Comparison of ENCODE assay signal across 8 cellular contexts in the genomic region with DNA sequence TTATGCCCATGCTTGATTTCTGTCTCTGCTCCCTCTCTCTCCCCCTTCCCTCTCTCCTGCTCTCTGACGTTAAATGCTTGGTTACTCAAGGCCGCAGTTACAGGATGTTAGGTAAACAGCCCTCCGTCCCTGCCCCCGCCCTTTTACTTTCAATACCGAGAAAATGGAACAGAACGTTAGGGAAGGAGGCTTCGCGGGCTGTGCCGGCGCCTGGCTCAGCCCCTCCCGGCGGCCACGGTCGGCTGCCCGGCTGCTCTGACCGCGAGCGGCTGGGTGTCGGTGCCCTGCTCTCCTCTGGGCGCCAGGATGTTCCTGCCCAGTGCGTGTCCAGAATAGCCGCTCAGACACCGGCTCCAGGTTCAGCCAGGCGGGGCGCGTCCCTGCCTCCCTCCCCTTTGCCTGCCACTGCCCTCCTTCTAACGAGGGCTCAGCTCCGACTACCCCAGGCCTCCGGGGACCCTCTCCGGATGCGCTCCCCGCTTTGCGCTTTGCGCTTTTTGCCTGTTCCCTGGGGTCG.
DNase-seq lines count a peak whose midpoint lies in the region; ATAC-seq, FAIRE-seq and TF ChIP-seq lines count a peak whose summit lies in the region.

No MANE protein-coding gene starts in this region.

- no peak overlapping the region for H3K23ac ChIP-seq in trophoblast cell (ENCODE audit: low read length)

- peaks cover 3% of the 10 kb centered on the region for H3K27me3 ChIP-seq in trophoblast cell (ENCODE audit: insufficient read depth, low read length)

- TF ChIP-seq POLR2A in H54 (IDR thresholded peaks at IDR 0.05; ENCODE audit: low read depth, low read length), result no peak

- H2AFZ ChIP-seq in trophoblast cell (ENCODE audit: insufficient read depth, low read length, poor library complexity), result peak overlapping the region; percentile 50

- no peaks in the 10 kb centered on the region for H3K79me1 ChIP-seq in trophoblast cell (ENCODE audit: low read length)

- H3K18ac ChIP-seq in trophoblast cell (ENCODE audit: low read length), result no peak overlapping the region

- no peak overlapping the region for H2BK12ac ChIP-seq in trophoblast cell (ENCODE audit: low read length)

- H4K8ac ChIP-seq in trophoblast cell (ENCODE audit: low read depth, low read length), result no peak overlapping the region

- H2BK5ac ChIP-seq in trophoblast cell (ENCODE audit: low read depth, low read length, poor library complexity), result no peak overlapping the region

- WGBS in trophoblast cell (ENCODE audit: extremely low coverage, insufficient coverage, insufficient read length), result no CpG with 5 or more reads among the region's 35 CpGs

- peaks cover 1% of the 10 kb centered on the region for H3K9me3 ChIP-seq in trophoblast cell (ENCODE audit: insufficient read depth, low read depth, low read length)

- no peak overlapping the region for H3K4me3 ChIP-seq in trophoblast cell (ENCODE audit: low read depth, low read length)

- H2BK120ac ChIP-seq in trophoblast cell (ENCODE audit: insufficient read depth, low read length, poor library complexity), result no peak overlapping the region

- no peak overlapping the region for H2AK5ac ChIP-seq in trophoblast cell (ENCODE audit: low read length)

- H3K4ac ChIP-seq in trophoblast cell (ENCODE audit: low read depth, low read length), result no peak overlapping the region

- no peaks in the 10 kb centered on the region for H3K36me3 ChIP-seq in trophoblast cell (ENCODE audit: control insufficient read depth in 1 of 2, insufficient read depth in 2 of 2, low read length in 2 of 2)

- DNase-seq in DMS79 treated with DMSO at 0.1 percent for 48 hours (lab: John Stamatoyannopoulos, UW) (peak; percentile 94), SKM-1 (lab: John Stamatoyannopoulos, UW; ENCODE audit: unreplicated experiment) (peak; percentile 27), germinal center (ENCODE audit: low spot score) (peak; percentile 41), trophoblast cell (peak in 1 of 2 donors; percentile 29), H54 (ENCODE audit: insufficient read length, low spot score) (no peak), HCEC 1CT (no peak)

- H4K91ac ChIP-seq in trophoblast cell (ENCODE audit: low read depth, low read length), result no peak overlapping the region

- peak overlapping the region; percentile 47 for H3K4me2 ChIP-seq in trophoblast cell (ENCODE audit: low read length)

- FAIRE-seq in H54 (lab: Jason Lieb, UNC), result no peak

- H3K9ac ChIP-seq in trophoblast cell (ENCODE audit: low read length), result no peak overlapping the region

- no peaks in the 10 kb centered on the region for H3K4me1 ChIP-seq in trophoblast cell (ENCODE audit: control insufficient read depth in 1 of 2, insufficient read depth in 2 of 2, low read length in 2 of 2)

- no peak overlapping the region for H3K27ac ChIP-seq in trophoblast cell (ENCODE audit: low read depth, low read length)

- ATAC-seq in GM19452 (IDR thresholded peaks at IDR 0.05; ENCODE audit: unreplicated experiment), result peak; percentile 81
- peak; percentile 78 for ATAC-seq in HG03571 (IDR thresholded peaks at IDR 0.05; ENCODE audit: unreplicated experiment)

- no peak overlapping the region for H4K12ac ChIP-seq in trophoblast cell (ENCODE audit: low read depth, low read length)

- no peaks in the 10 kb centered on the region for H3K79me2 ChIP-seq in trophoblast cell (ENCODE audit: control insufficient read depth, insufficient read depth, low read length, poor library complexity)

- H3K14ac ChIP-seq in trophoblast cell (ENCODE audit: low read length), result no peak overlapping the region

Comparison
In these comparisons a context has a peak if more than half of its experiments do, and no peak if none do; other contexts are left out.
1. DNase-seq: peak in DMS79 treated with DMSO at 0.1 percent for 48 hours (single experiment), SKM-1 (single experiment) and germinal center (single experiment); none in H54 (single experiment) and HCEC 1CT (single experiment).